Comparison of ENCODE assay signal across 2 cellular contexts in the genomic region with DNA sequence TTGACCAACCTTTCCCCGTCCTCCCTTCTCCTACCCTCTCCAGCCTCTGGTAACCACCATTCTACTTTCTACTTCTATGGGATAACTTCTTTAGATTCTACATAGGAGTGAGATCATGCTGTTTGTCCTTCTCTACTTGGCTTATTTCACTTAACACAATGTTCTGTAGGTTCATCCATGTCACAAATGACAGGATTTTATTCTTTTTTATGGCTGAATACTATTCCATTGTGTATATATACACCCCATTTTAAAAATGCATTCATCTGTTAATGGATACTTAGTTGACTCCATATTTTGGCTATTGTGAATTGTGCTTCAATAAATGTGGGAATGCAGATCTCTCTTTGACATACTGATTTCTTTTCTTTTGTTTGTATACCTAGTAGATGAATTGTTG.
TF ChIP-seq lines count a peak whose summit lies in the region.

No MANE protein-coding gene starts in this region.

TF ChIP-seq in HEK293, 187 proteins besides CTCF, POLR2A, EP300 and RAD21:
- TF ChIP-seq ZFHX2 (tag by site-specific recombination; conservative IDR thresholded peaks at IDR 0.05) (no peak), ZNF10 (tag by site-specific recombination; IDR thresholded peaks at IDR 0.05) (no peak), GLI4 (tag by site-specific recombination; IDR thresholded peaks at IDR 0.05) (no peak), ZNF146 (tag by site-specific recombination; IDR thresholded peaks at IDR 0.05) (peak; percentile 87), HOXD13 (CRISPR knock-in tag; IDR thresholded peaks at IDR 0.05; ENCODE audit: borderline replicate concordance) (no peak), WT1 (tag by site-specific recombination; IDR thresholded peaks at IDR 0.05) (no peak)

TF ChIP-seq in K562, 482 proteins besides CTCF, POLR2A, EP300 and RAD21:
- TF ChIP-seq ZNF146 (CRISPR knock-in tag; IDR thresholded peaks at IDR 0.05; ENCODE audit: unreplicated experiment), result peak; percentile 68
- TF ChIP-seq HDGF (IDR thresholded peaks at IDR 0.05), result no peak
